In genomic region chr10:59127991-59128390, GRCh38 we compare ENCODE assay signal across 1 cellular context.
A peak's percentile ranks its signal among the peaks of the same experiment; 100 is the strongest.
TF ChIP-seq lines count a peak whose summit lies in the region.

No MANE protein-coding gene starts in this region.

TF ChIP-seq in HepG2, 621 proteins besides CTCF, POLR2A, EP300 and RAD21:
- TF ChIP-seq STAG1 (CRISPR knock-in tag; IDR thresholded peaks at IDR 0.05) (peak; percentile 55), ZSCAN9 (CRISPR knock-in tag; IDR thresholded peaks at IDR 0.05; ENCODE audit: borderline replicate concordance) (no peak), HNF1B (CRISPR knock-in tag; IDR thresholded peaks at IDR 0.05) (no peak), ELF4 (CRISPR knock-in tag; IDR thresholded peaks at IDR 0.05; ENCODE audit: borderline replicate concordance) (no peak), DR1 (CRISPR knock-in tag; IDR thresholded peaks at IDR 0.05) (no peak), SMC3 (IDR thresholded peaks at IDR 0.05; ENCODE audit: low read length) (peak; percentile 15; the same call in 1 of the 2 replicates), ZNF850 (CRISPR knock-in tag; conservative IDR thresholded peaks at IDR 0.05) (no peak), ZNF451 (CRISPR knock-in tag; IDR thresholded peaks at IDR 0.05) (no peak), ZNF280B (CRISPR knock-in tag; IDR thresholded peaks at IDR 0.05; ENCODE audit: borderline replicate concordance) (no peak), CHD4 (IDR thresholded peaks at IDR 0.05; ENCODE audit: borderline replicate concordance, low read length) (no peak)
